31 cellular contexts compared by ENCODE assay signal in the genomic region with DNA sequence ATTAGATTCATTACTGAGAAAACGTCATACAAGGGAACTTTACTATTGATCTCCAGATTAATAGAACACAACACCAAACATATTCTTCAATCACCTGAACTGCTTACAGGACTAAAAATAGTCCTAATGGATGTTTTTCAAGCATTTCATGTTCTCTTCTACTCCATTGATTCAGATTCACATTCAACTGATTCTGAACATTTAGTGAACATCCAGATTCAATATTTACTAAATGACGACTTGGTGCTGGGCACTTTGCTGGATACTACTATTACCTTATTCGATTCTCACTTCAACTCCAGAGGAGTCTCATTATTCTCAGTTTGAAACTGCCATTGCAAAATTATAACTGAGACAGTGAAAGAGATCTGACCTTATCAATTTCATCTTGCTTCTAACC.
"Had no signal": no experiment of that assay in that cellular context is flagged by ENCODE, and none has a peak within 500 bp of the region (broad histone marks: within the 10 kb centered on the region; RNA-seq: fewer than 3 reads in every experiment).

No MANE protein-coding gene starts in this region.

- H3K27me3 ChIP-seq: cardiac muscle cell, MG63, Peyer's patch, SJSA1 had no signal

- H3K36me3 ChIP-seq: cardiac muscle cell, MG63, Peyer's patch, SJSA1, WERI-Rb-1 had no signal

- H3K27ac ChIP-seq: cardiac muscle cell, Peyer's patch, SJSA1, WERI-Rb-1 had no signal

- ATAC-seq: activated CD8-positive, alpha-beta T cell treated with anti-CD3 and anti-CD28 coated beads for 36 hours; activated T-cell treated with anti-CD3 and anti-CD28 coated beads, Interleukin-2, amount 50 U/mL, for 72 hours; activated T-helper 17 cell treated with anti-CD3 and anti-CD28 coated beads, Interleukin-2, amount 50 U/mL, for 72 hours; SK-N-SH treated with all-trans-retinoic acid at 6 μM for 48 hours; T-cell; T-helper 17 cell had no signal

- H3K4me3 ChIP-seq: cardiac muscle cell, MG63, Peyer's patch, SJSA1 had no signal

- DNase-seq: activated CD4-positive, alpha-beta T cell treated with anti-CD3 and anti-CD28 coated beads, Interleukin-2, amount 10 ng/mL, durations not matched to agents 24 days and 14 days; activated CD4-positive, alpha-beta T cell treated with anti-CD3 and anti-CD28 coated beads, Interleukin-2, amount 50 U/mL, for 4 hours; activated CD8-positive, alpha-beta T cell treated with anti-CD3 and anti-CD28 coated beads for 36 hours; activated effector memory CD4-positive, alpha-beta T cell treated with anti-CD3 and anti-CD28 coated beads, Interleukin-2, amount 50 U/mL, for 16 hours; activated naive CD4-positive, alpha-beta T cell; activated naive CD4-positive, alpha-beta T cell treated with anti-CD3 and anti-CD28 coated beads, Interleukin-2, amount 50 U/mL, for 16 hours; activated naive CD8-positive, alpha-beta T cell treated with anti-CD3 and anti-CD28 coated beads for 36 hours; activated T-cell treated with anti-CD3 and anti-CD28 coated beads, Interleukin-2, amount 50 U/mL, for 1 hour; activated T-cell treated with anti-CD3 and anti-CD28 coated beads, Interleukin-2, amount 50 U/mL, for 72 hours; amniotic stem cell; aorta; Kasumi-1; KBM-7; MG63; NCI-H1092; NCI-H1436 treated with DMSO at 0.1 percent for 48 hours; NCI-H1694 treated with DMSO at 0.1 percent for 48 hours; NCI-H2029; NCI-H345; NCI-H524 treated with DMSO at 0.1 percent for 48 hours; Peyer's patch; RPMI8226; SHP77 treated with DMSO at 0.1 percent for 48 hours; T-cell; T-helper 17 cell; T-helper 9 cell; WERI-Rb-1 had no signal

- H3K4me1 ChIP-seq: Peyer's patch, SJSA1 had no signal

- H3K9me3 ChIP-seq: Peyer's patch, SJSA1 had no signal
